8 cellular contexts compared by ENCODE assay signal in genomic region chr21:34075099-34075425, GRCh38. TPM values are rescaled to one million over a fixed set of nuclear protein-coding genes. Genes with fewer than 3 reads are reported as not detected.
A peak's percentile ranks its signal among the peaks of the same experiment; 100 is the strongest.
DNase-seq lines count a peak whose midpoint lies in the region; ATAC-seq and TF ChIP-seq lines count a peak whose summit lies in the region.

No MANE protein-coding gene starts in this region.

- H3K9ac ChIP-seq in ES-I3 (ENCODE audit: low read depth, low read length) = peak overlapping the region; percentile 77; the same call in 1 of the 2 replicates

- H3K27me3 ChIP-seq in SJCRH30 = no peaks in the 10 kb centered on the region
- H3K27me3 ChIP-seq in prostate gland (replicated peaks; ENCODE audit: insufficient read depth) = no peaks in the 10 kb centered on the region

- no peak for TF ChIP-seq CTCF in fibroblast of mammary gland (conservative IDR thresholded peaks at IDR 0.05; ENCODE audit: control insufficient read depth, insufficient read depth, low read depth, low read length)
- TF ChIP-seq CTCF in prostate gland (IDR thresholded peaks at IDR 0.05) = no peak
- TF ChIP-seq CTCF in omental fat pad (IDR thresholded peaks at IDR 0.05) = no peak

- DNase-seq in SJCRH30 (no peak), fibroblast of mammary gland (ENCODE audit: low read depth) (no peak), prostate gland (ENCODE audit: low spot score) (no peak), midbrain (lab: John Stamatoyannopoulos, UW) (no peak), HPDE6-E6E7 (ENCODE audit: extremely low spot score) (no peak), omental fat pad (ENCODE audit: low spot score) (no peak)

- no peak for TF ChIP-seq POLR2A in prostate gland (IDR thresholded peaks at IDR 0.05)

- WGBS in prostate gland = 55% methylated on average over 2 of the region's 2 CpGs

- no peaks in the 10 kb centered on the region for H3K9me3 ChIP-seq in ES-I3 (ENCODE audit: control insufficient read depth, insufficient read depth, low read length)
- no peaks in the 10 kb centered on the region for H3K9me3 ChIP-seq in SJCRH30 (replicated peaks)
- no peaks in the 10 kb centered on the region for H3K9me3 ChIP-seq in prostate gland

- H3K4me3 ChIP-seq in SJCRH30 = peak overlapping the region; percentile 99
- peak overlapping the region; percentile 76 for H3K4me3 ChIP-seq in fibroblast of mammary gland (ENCODE audit: control insufficient read depth, low read depth, low read length)
- H3K4me3 ChIP-seq in prostate gland = peak overlapping the region; percentile 77 to 80

- no peak for ATAC-seq in HG02588 (IDR thresholded peaks at IDR 0.05; ENCODE audit: unreplicated experiment)
- ATAC-seq in omental fat pad (ENCODE audit: low FRiP score) = no peak

- H3K27ac ChIP-seq in SJCRH30 = no peak overlapping the region
- no peak overlapping the region for H3K27ac ChIP-seq in prostate gland

- intact Hi-C loops in prostate gland (cut with DNase I) = loop anchor here (2.0 kb wide), 1 partner anchor 130 kb away; no protein-coding TSS in a partner anchor

- H3K4me1 ChIP-seq in ES-I3 (ENCODE audit: insufficient read depth, low read length) = peaks cover 12% of the 10 kb centered on the region; the same call in 1 of the 2 replicates
- H3K4me1 ChIP-seq in SJCRH30 = peaks cover 12% of the 10 kb centered on the region
- peaks cover 10% of the 10 kb centered on the region for H3K4me1 ChIP-seq in prostate gland (replicated peaks)

- H3K36me3 ChIP-seq in ES-I3 (ENCODE audit: insufficient read depth, low read length) (no peaks in the 10 kb centered on the region), SJCRH30 (no peaks in the 10 kb centered on the region; the same call in none of the 2 replicates), prostate gland (no peaks in the 10 kb centered on the region)

RNA-seq across cellular contexts. Expression of gene MRPS6, which starts 1.7 kb away (rescaled TPM):
- total RNA-seq in SJCRH30 (2014; rRNA removed; shearing (Covaris generic)) = 28.0 and 32.6 TPM in 2 replicates
- total RNA-seq in prostate gland = 10 to 100 TPM; 24.9 to 75.8 TPM
- total RNA-seq in omental fat pad = 10 to 100 TPM; 25.4 to 28.0 (median 26.1) TPM

RNA-seq across cellular contexts. Expression of gene SLC5A3, which starts 1.7 kb away (rescaled TPM):
- total RNA-seq in SJCRH30 (2014; rRNA removed; shearing (Covaris generic)) = 7.9 and 9.4 TPM in 2 replicates
- total RNA-seq in prostate gland (10 to 100 TPM in 1 of 2 donors, 1 to 10 TPM in 1; 8.2 to 44.0 TPM), omental fat pad (10 to 100 TPM; 14.3 to 30.1 (median 20.2) TPM)
